ENCODE assay signal across 14 cellular contexts in the genomic region with DNA sequence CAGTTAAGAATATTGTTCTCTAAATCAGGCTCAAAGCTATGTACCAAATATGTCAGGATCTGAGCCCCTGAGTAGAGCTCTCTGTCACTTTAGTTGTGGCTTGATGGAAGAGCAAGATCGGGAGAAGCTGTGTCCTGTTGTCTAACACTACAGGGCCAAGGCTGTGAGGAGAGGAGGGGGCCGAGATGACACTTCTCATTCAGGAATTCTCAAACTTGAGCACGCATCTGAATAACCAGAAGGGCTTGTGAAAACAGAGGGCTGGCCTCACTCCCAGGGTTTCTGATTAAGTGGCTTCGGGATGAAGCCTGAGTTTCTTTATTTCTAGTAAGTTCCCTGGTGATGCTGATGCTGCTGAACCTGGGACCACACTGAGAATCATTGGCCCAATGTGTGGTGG.
A peak's percentile ranks its signal among the peaks of the same experiment; 100 is the strongest.
DNase-seq lines count a peak whose midpoint lies in the region; ATAC-seq and TF ChIP-seq lines count a peak whose summit lies in the region.
"Had no signal": no experiment of that assay in that cellular context is flagged by ENCODE, and none has a peak within 500 bp of the region (broad histone marks: within the 10 kb centered on the region; RNA-seq: fewer than 3 reads in every experiment).

No MANE protein-coding gene starts in this region.

- H2BK120ac ChIP-seq in neuronal stem cell (ENCODE audit: low read depth, low read length), result no peak overlapping the region

- H3F3A ChIP-seq in GM23338 (replicated peaks; ENCODE audit: low read depth), result no peaks in the 10 kb centered on the region

- H3K27ac ChIP-seq in GM23338 (ENCODE audit: low read depth), result no peak overlapping the region
- H3K27ac ChIP-seq in neuronal stem cell (replicated peaks; ENCODE audit: low read length), result no peak overlapping the region
- H3K27ac ChIP-seq: 22Rv1 had no signal

- H3K27me3 ChIP-seq in GM23338 (ENCODE audit: insufficient read depth), result no peaks in the 10 kb centered on the region
- H3K27me3 ChIP-seq in neuronal stem cell (ENCODE audit: control insufficient read depth in 3 of 3, insufficient read depth in 3 of 3, low read depth in 1 of 3, low read length in 3 of 3), result no peaks in the 10 kb centered on the region

- H2BK5ac ChIP-seq in neuronal stem cell (ENCODE audit: low read length), result no peak overlapping the region

- H3K27me3 Mint-ChIP-seq in GM23338 (ENCODE audit: insufficient read depth, low read depth, poor library complexity) (no peaks in the 10 kb centered on the region), WTC11 (ENCODE audit: low read depth) (no peaks in the 10 kb centered on the region)

- no peaks in the 10 kb centered on the region for H3K9me3 Mint-ChIP-seq in GM23338
- no peaks in the 10 kb centered on the region for H3K9me3 Mint-ChIP-seq in WTC11
- H3K9me3 Mint-ChIP-seq: CD8-positive, alpha-beta T cell had no signal

- no peak overlapping the region for H4K91ac ChIP-seq in neuronal stem cell (ENCODE audit: low read depth, low read length, poor library complexity)

- no peak overlapping the region for H3K14ac ChIP-seq in neuronal stem cell (ENCODE audit: low read length)

- POLR2A ChIA-PET in WTC11 (lab: Charles Lee), result no interaction called here

- no peaks in the 10 kb centered on the region for H3K9me2 ChIP-seq in GM23338 (ENCODE audit: insufficient read depth)

- H3K4me3 Mint-ChIP-seq in GM23338 (no peak overlapping the region), WTC11 (no peak overlapping the region)
- H3K4me3 Mint-ChIP-seq: CD14-positive monocyte; CD8-positive, alpha-beta T cell had no signal

- H2AK5ac ChIP-seq in neuronal stem cell (ENCODE audit: low read depth, low read length), result no peak overlapping the region

- H2BK12ac ChIP-seq in neuronal stem cell (ENCODE audit: low read length), result no peak overlapping the region

- H3K4me1 ChIP-seq in GM23338 (ENCODE audit: insufficient read depth) (peaks cover 17% of the 10 kb centered on the region), neuronal stem cell (ENCODE audit: control insufficient read depth in 2 of 2, insufficient read depth in 1 of 2, low read depth in 1 of 2, low read length in 2 of 2) (peaks cover 2 to 5% of the 10 kb centered on the region in 2 donors)
- H3K4me1 ChIP-seq: Caco-2 had no signal

- H3K79me1 ChIP-seq in neuronal stem cell (ENCODE audit: low read depth, low read length), result no peaks in the 10 kb centered on the region

- no peak overlapping the region for H3K4me3 ChIP-seq in GM23338
- H3K4me3 ChIP-seq in neuronal stem cell (ENCODE audit: low read length in 2 of 2), result no peak overlapping the region

- no peak overlapping the region for H3K18ac ChIP-seq in neuronal stem cell (ENCODE audit: low read length)

- WGBS in neuronal stem cell (ENCODE audit: extremely low coverage in 2 of 2, insufficient read length in 2 of 2, insufficient replicate concordance in 1 of 2), 2 donors, result no CpG with 5 or more reads among the region's 4 CpGs

- H4K20me1 ChIP-seq in GM23338 (replicated peaks; ENCODE audit: insufficient read depth), result no peaks in the 10 kb centered on the region

- no peaks in the 10 kb centered on the region for H3K36me3 ChIP-seq in GM23338 (ENCODE audit: insufficient read depth)
- no peaks in the 10 kb centered on the region for H3K36me3 ChIP-seq in neuronal stem cell (replicated peaks in 1 of 2; ENCODE audit: control insufficient read depth in 2 of 2, insufficient read depth in 2 of 2, low read length in 2 of 2)

- no peak overlapping the region for H4K8ac ChIP-seq in neuronal stem cell (ENCODE audit: low read depth, low read length)

- H2AFZ ChIP-seq in GM23338, result 0 out of 2 replicates have a peak overlapping the region, but pooled peaks have one; percentile 15
- peak overlapping the region; percentile 49 for H2AFZ ChIP-seq in neuronal stem cell (ENCODE audit: low read length)

- H3K4me2 ChIP-seq in GM23338 (no peak overlapping the region; the same call in 1 of the 2 replicates), neuronal stem cell (ENCODE audit: insufficient read depth, low read length, poor library complexity, severe bottlenecking) (no peak overlapping the region)

- no peak overlapping the region for H3K4ac ChIP-seq in neuronal stem cell (ENCODE audit: low read length)

- H3K27ac Mint-ChIP-seq in GM23338 (no peak overlapping the region), WTC11 (peak overlapping the region; percentile 19; the same call in 1 of the 2 replicates)
- H3K27ac Mint-ChIP-seq: CD14-positive monocyte; CD8-positive, alpha-beta T cell had no signal

- H3K79me2 ChIP-seq in GM23338 (replicated peaks; ENCODE audit: insufficient read depth), result no peaks in the 10 kb centered on the region

- H3K36me3 Mint-ChIP-seq in GM23338 (ENCODE audit: low read depth) (no peaks in the 10 kb centered on the region), WTC11 (no peaks in the 10 kb centered on the region)
- H3K36me3 Mint-ChIP-seq: CD14-positive monocyte; CD8-positive, alpha-beta T cell had no signal

- H3K23ac ChIP-seq in neuronal stem cell (ENCODE audit: low read depth, low read length, poor library complexity), result no peak overlapping the region

- H2BK15ac ChIP-seq in neuronal stem cell (ENCODE audit: low read length), result no peak overlapping the region

- DNase-seq in GM23338 (ENCODE audit: low spot score) (peak; percentile 45), WTC11 (ENCODE audit: low spot score) (peak; percentile 16), iPS-NIHi11 (ENCODE audit: low spot score) (peak; percentile 14), neuronal stem cell (ENCODE audit: low spot score) (no peak), glomerular visceral epithelial cell (ENCODE audit: extremely low spot score) (no peak), nucleus accumbens (lab: John Stamatoyannopoulos, UW) (no peak)
- no peak for DNase-seq in activated CD4-positive, alpha-beta T cell treated with anti-CD3 and anti-CD28 coated beads for 4 hours
- DNase-seq: Caco-2; CD8-positive, alpha-beta T cell; DND-41; GDM1 had no signal

- no peak for TF ChIP-seq CTCF in GM23338 (conservative IDR thresholded peaks at IDR 0.05; ENCODE audit: low read depth in 2 of 2)
- no peak for TF ChIP-seq CTCF in WTC11 (IDR thresholded peaks at IDR 0.05)

- H3K4me1 Mint-ChIP-seq in GM23338 (peaks cover 30% of the 10 kb centered on the region), WTC11 (peaks cover 26% of the 10 kb centered on the region)
- H3K4me1 Mint-ChIP-seq: CD14-positive monocyte had no signal

- H3K9me3 ChIP-seq in neuronal stem cell (replicated peaks in 1 of 2; ENCODE audit: control insufficient read depth in 2 of 2, insufficient read depth in 1 of 2, low read depth in 1 of 2, low read length in 2 of 2), result no peaks in the 10 kb centered on the region
- H3K9me3 ChIP-seq: Caco-2 had no signal

- no peak overlapping the region for H3K9ac ChIP-seq in neuronal stem cell (ENCODE audit: low read depth, low read length, poor library complexity)

- peak; percentile 86 for ATAC-seq in GM23338
- ATAC-seq in WTC11, result peak; percentile 75
- ATAC-seq in HG02840 (IDR thresholded peaks at IDR 0.05; ENCODE audit: low FRiP score, unreplicated experiment), result no peak
- ATAC-seq: CD8-positive, alpha-beta T cell had no signal

- CTCF ChIA-PET in WTC11 (lab: Charles Lee), result interaction anchor here (0.6 kb wide), 1 partner anchor 187 kb away, joined by 3 read pairs; no protein-coding TSS in a partner anchor

TF ChIP-seq in GM23338, 12 proteins besides CTCF, POLR2A, EP300 and RAD21 (continues in another document):
- TF ChIP-seq ZNF331 (CRISPR knock-in tag; IDR thresholded peaks at IDR 0.05; ENCODE audit: low read depth), result no peak

TF ChIP-seq in WTC11, 78 proteins besides CTCF, POLR2A, EP300 and RAD21 (continues in another document):
- no peak for TF ChIP-seq HMGA2 (CRISPR knock-in tag; IDR thresholded peaks at IDR 0.05)
- no peak for TF ChIP-seq GRHL2 (CRISPR knock-in tag; IDR thresholded peaks at IDR 0.05; ENCODE audit: insufficient replicate concordance, severe bottlenecking)
- no peak for TF ChIP-seq JUN (CRISPR knock-in tag; IDR thresholded peaks at IDR 0.05)
- TF ChIP-seq JAZF1 (CRISPR knock-in tag; IDR thresholded peaks at IDR 0.05), result no peak
- no peak for TF ChIP-seq EMX1 (CRISPR knock-in tag; IDR thresholded peaks at IDR 0.05)
- no peak for TF ChIP-seq ZNF671 (CRISPR knock-in tag; IDR thresholded peaks at IDR 0.05)
- TF ChIP-seq, protein P1, sequence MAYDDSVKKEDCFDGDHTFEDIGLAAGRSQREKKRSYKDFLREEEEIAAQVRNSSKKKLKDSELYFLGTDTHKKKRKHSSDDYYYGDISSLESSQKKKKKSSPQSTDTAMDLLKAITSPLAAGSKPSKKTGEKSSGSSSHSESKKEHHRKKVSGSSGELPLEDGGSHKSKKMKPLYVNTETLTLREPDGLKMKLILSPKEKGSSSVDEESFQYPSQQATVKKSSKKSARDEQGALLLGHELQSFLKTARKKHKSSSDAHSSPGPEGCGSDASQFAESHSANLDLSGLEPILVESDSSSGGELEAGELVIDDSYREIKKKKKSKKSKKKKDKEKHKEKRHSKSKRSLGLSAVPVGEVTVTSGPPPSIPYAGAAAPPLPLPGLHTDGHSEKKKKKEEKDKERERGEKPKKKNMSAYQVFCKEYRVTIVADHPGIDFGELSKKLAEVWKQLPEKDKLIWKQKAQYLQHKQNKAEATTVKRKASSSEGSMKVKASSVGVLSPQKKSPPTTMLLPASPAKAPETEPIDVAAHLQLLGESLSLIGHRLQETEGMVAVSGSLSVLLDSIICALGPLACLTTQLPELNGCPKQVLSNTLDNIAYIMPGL (CRISPR knock-in tag; IDR thresholded peaks at IDR 0.05), result no peak
- TF ChIP-seq ZNF138 (CRISPR knock-in tag; conservative IDR thresholded peaks at IDR 0.05), result no peak
- TF ChIP-seq, protein P2, sequence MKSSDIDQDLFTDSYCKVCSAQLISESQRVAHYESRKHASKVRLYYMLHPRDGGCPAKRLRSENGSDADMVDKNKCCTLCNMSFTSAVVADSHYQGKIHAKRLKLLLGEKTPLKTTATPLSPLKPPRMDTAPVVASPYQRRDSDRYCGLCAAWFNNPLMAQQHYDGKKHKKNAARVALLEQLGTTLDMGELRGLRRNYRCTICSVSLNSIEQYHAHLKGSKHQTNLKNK (CRISPR knock-in tag; IDR thresholded peaks at IDR 0.05), result no peak
- TF ChIP-seq, protein P3, sequence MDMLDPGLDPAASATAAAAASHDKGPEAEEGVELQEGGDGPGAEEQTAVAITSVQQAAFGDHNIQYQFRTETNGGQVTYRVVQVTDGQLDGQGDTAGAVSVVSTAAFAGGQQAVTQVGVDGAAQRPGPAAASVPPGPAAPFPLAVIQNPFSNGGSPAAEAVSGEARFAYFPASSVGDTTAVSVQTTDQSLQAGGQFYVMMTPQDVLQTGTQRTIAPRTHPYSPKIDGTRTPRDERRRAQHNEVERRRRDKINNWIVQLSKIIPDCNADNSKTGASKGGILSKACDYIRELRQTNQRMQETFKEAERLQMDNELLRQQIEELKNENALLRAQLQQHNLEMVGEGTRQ (CRISPR knock-in tag; IDR thresholded peaks at IDR 0.05), result no peak

Comparison
In these comparisons a context has a peak if more than half of its experiments do, and no peak if none do; other contexts are left out.
1. DNase-seq: peak in GM23338 (single experiment), WTC11 (single experiment) and iPS-NIHi11 (single experiment); none in neuronal stem cell (single experiment), activated CD4-positive, alpha-beta T cell treated with anti-CD3 and anti-CD28 coated beads for 4 hours (0 of 2), glomerular visceral epithelial cell (single experiment) and nucleus accumbens (0 of 56).